ENCODE assay signal across 1 cellular context in genomic region chr14:88013750-88014349, GRCh38.
TF ChIP-seq lines count a peak whose summit lies in the region.

No MANE protein-coding gene starts in this region.

TF ChIP-seq in GM23338, 12 proteins besides CTCF, POLR2A, EP300 and RAD21 (continued from another document):
- TF ChIP-seq, protein P1, sequence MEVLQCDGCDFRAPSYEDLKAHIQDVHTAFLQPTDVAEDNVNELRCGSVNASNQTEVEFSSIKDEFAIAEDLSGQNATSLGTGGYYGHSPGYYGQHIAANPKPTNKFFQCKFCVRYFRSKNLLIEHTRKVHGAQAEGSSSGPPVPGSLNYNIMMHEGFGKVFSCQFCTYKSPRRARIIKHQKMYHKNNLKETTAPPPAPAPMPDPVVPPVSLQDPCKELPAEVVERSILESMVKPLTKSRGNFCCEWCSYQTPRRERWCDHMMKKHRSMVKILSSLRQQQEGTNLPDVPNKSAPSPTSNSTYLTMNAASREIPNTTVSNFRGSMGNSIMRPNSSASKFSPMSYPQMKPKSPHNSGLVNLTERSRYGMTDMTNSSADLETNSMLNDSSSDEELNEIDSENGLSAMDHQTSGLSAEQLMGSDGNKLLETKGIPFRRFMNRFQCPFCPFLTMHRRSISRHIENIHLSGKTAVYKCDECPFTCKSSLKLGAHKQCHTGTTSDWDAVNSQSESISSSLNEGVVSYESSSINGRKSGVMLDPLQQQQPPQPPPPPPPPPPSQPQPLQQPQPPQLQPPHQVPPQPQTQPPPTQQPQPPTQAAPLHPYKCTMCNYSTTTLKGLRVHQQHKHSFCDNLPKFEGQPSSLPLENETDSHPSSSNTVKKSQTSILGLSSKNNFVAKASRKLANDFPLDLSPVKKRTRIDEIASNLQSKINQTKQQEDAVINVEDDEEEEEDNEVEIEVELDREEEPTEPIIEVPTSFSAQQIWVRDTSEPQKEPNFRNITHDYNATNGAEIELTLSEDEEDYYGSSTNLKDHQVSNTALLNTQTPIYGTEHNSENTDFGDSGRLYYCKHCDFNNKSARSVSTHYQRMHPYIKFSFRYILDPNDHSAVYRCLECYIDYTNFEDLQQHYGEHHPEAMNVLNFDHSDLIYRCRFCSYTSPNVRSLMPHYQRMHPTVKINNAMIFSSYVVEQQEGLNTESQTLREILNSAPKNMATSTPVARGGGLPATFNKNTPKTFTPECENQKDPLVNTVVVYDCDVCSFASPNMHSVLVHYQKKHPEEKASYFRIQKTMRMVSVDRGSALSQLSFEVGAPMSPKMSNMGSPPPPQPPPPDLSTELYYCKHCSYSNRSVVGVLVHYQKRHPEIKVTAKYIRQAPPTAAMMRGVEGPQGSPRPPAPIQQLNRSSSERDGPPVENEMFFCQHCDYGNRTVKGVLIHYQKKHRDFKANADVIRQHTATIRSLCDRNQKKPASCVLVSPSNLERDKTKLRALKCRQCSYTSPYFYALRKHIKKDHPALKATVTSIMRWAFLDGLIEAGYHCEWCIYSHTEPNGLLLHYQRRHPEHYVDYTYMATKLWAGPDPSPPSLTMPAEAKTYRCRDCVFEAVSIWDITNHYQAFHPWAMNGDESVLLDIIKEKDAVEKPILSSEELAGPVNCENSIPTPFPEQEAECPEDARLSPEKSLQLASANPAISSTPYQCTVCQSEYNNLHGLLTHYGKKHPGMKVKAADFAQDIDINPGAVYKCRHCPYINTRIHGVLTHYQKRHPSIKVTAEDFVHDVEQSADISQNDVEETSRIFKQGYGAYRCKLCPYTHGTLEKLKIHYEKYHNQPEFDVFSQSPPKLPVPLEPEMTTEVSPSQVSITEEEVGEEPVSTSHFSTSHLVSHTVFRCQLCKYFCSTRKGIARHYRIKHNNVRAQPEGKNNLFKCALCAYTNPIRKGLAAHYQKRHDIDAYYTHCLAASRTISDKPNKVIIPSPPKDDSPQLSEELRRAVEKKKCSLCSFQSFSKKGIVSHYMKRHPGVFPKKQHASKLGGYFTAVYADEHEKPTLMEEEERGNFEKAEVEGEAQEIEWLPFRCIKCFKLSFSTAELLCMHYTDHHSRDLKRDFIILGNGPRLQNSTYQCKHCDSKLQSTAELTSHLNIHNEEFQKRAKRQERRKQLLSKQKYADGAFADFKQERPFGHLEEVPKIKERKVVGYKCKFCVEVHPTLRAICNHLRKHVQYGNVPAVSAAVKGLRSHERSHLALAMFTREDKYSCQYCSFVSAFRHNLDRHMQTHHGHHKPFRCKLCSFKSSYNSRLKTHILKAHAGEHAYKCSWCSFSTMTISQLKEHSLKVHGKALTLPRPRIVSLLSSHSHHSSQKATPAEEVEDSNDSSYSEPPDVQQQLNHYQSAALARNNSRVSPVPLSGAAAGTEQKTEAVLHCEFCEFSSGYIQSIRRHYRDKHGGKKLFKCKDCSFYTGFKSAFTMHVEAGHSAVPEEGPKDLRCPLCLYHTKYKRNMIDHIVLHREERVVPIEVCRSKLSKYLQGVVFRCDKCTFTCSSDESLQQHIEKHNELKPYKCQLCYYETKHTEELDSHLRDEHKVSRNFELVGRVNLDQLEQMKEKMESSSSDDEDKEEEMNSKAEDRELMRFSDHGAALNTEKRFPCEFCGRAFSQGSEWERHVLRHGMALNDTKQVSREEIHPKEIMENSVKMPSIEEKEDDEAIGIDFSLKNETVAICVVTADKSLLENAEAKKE (CRISPR knock-in tag; IDR thresholded peaks at IDR 0.05), result no peak
- TF ChIP-seq ZNF114 (CRISPR knock-in tag; IDR thresholded peaks at IDR 0.05) (no peak), EZH2phosphoT487 (IDR thresholded peaks at IDR 0.05; ENCODE audit: unreplicated experiment) (no peak), ETS1 (IDR thresholded peaks at IDR 0.05) (no peak)
